In genomic region chr2:171165967-171166327, GRCh38 we compare ENCODE assay signal across 2 cellular contexts.
TF ChIP-seq lines count a peak whose summit lies in the region.

No MANE protein-coding gene starts in this region.

TF ChIP-seq in IMR-90, 13 proteins besides CTCF, POLR2A, EP300 and RAD21:
- no peak for TF ChIP-seq USF2 (IDR thresholded peaks at IDR 0.05; ENCODE audit: low read depth, low read length)
- no peak for TF ChIP-seq MAFK (IDR thresholded peaks at IDR 0.05; ENCODE audit: low read depth, low read length)
- no peak for TF ChIP-seq MAZ (IDR thresholded peaks at IDR 0.05; ENCODE audit: borderline replicate concordance, low read depth, low read length)
- TF ChIP-seq BHLHE40 (IDR thresholded peaks at IDR 0.05; ENCODE audit: low read depth, low read length): no peak
- TF ChIP-seq ELK1 (IDR thresholded peaks at IDR 0.05; ENCODE audit: borderline replicate concordance, low read depth, low read length): no peak
- no peak for TF ChIP-seq FOS (IDR thresholded peaks at IDR 0.05; ENCODE audit: low read depth, low read length)
- no peak for TF ChIP-seq NFE2L2 (IDR thresholded peaks at IDR 0.05; ENCODE audit: low read depth, low read length)
- no peak for TF ChIP-seq CHD1 (IDR thresholded peaks at IDR 0.05; ENCODE audit: low read depth, low read length)
- no peak for TF ChIP-seq SMC3 (IDR thresholded peaks at IDR 0.05; ENCODE audit: low read depth, low read length)
- TF ChIP-seq MXI1 (IDR thresholded peaks at IDR 0.05; ENCODE audit: borderline replicate concordance, low read depth, low read length): no peak
- no peak for TF ChIP-seq CEBPB (IDR thresholded peaks at IDR 0.05; ENCODE audit: low read depth, low read length)
- no peak for TF ChIP-seq RCOR1 (IDR thresholded peaks at IDR 0.05; ENCODE audit: insufficient replicate concordance, low read length)
- no peak for TF ChIP-seq RFX5 (IDR thresholded peaks at IDR 0.05; ENCODE audit: low read depth, low read length)

TF ChIP-seq in HepG2, 621 proteins besides CTCF, POLR2A, EP300 and RAD21 (continues in another document):
- TF ChIP-seq ZNF121 (CRISPR knock-in tag; IDR thresholded peaks at IDR 0.05): no peak
- no peak for TF ChIP-seq ZFP36 (IDR thresholded peaks at IDR 0.05; ENCODE audit: borderline replicate concordance, low read depth, low read length, partially characterized antibody)
- TF ChIP-seq ZNF597 (CRISPR knock-in tag; IDR thresholded peaks at IDR 0.05): no peak
- TF ChIP-seq ZBTB33 (CRISPR knock-in tag; IDR thresholded peaks at IDR 0.05): no peak
- TF ChIP-seq NFIB (CRISPR knock-in tag; IDR thresholded peaks at IDR 0.05; ENCODE audit: borderline replicate concordance): no peak
- no peak for TF ChIP-seq SOX5 (CRISPR knock-in tag; IDR thresholded peaks at IDR 0.05; ENCODE audit: borderline replicate concordance)
- no peak for TF ChIP-seq GABPA (IDR thresholded peaks at IDR 0.05; ENCODE audit: low read depth, low read length)
- no peak for TF ChIP-seq GABPA (CRISPR knock-in tag; IDR thresholded peaks at IDR 0.05; ENCODE audit: low read depth)
- TF ChIP-seq ZNF276 (CRISPR knock-in tag; IDR thresholded peaks at IDR 0.05; ENCODE audit: low read depth): no peak
- TF ChIP-seq SIX4 (CRISPR knock-in tag; IDR thresholded peaks at IDR 0.05): 0 out of 2 replicates have a peak, but pooled peaks have one; percentile 9
- TF ChIP-seq SP4 (CRISPR knock-in tag; IDR thresholded peaks at IDR 0.05): no peak
- TF ChIP-seq PPARG (CRISPR knock-in tag; conservative IDR thresholded peaks at IDR 0.05): no peak
- no peak for TF ChIP-seq DPF2 (CRISPR knock-in tag; IDR thresholded peaks at IDR 0.05; ENCODE audit: borderline replicate concordance, low read depth)
- no peak for TF ChIP-seq RNF2 (conservative IDR thresholded peaks at IDR 0.05; ENCODE audit: low read depth)
- TF ChIP-seq TBL1XR1 (IDR thresholded peaks at IDR 0.05; ENCODE audit: borderline replicate concordance, low read length, partially characterized antibody): no peak
- TF ChIP-seq MTA3 (CRISPR knock-in tag; IDR thresholded peaks at IDR 0.05): no peak
- no peak for TF ChIP-seq ZNF878 (CRISPR knock-in tag; IDR thresholded peaks at IDR 0.05)
- TF ChIP-seq ZSCAN21 (CRISPR knock-in tag; IDR thresholded peaks at IDR 0.05; ENCODE audit: borderline replicate concordance): no peak
- no peak for TF ChIP-seq U2AF2 (IDR thresholded peaks at IDR 0.05; ENCODE audit: low read depth, low read length)
- TF ChIP-seq ZFP90 (CRISPR knock-in tag; IDR thresholded peaks at IDR 0.05; ENCODE audit: borderline replicate concordance): no peak
- TF ChIP-seq ZNF17 (CRISPR knock-in tag; IDR thresholded peaks at IDR 0.05): no peak
- TF ChIP-seq MAFK (conservative IDR thresholded peaks at IDR 0.05 in 1 of 2, IDR thresholded peaks at IDR 0.05 in 1 of 2; ENCODE audit: low read length in 2 of 2): peak; percentile 22 to 65; a peak in 1 of 4 replicates
- no peak for TF ChIP-seq ZNF501 (CRISPR knock-in tag; IDR thresholded peaks at IDR 0.05)
- TF ChIP-seq ZNF552 (CRISPR knock-in tag; IDR thresholded peaks at IDR 0.05; ENCODE audit: borderline replicate concordance): no peak
- TF ChIP-seq ATF7 (IDR thresholded peaks at IDR 0.05): no peak
- TF ChIP-seq ATF7 (CRISPR knock-in tag; IDR thresholded peaks at IDR 0.05): no peak
- TF ChIP-seq ZNF326 (CRISPR knock-in tag; IDR thresholded peaks at IDR 0.05; ENCODE audit: borderline replicate concordance): peak; percentile 37; the same call in 1 of the 2 replicates
- TF ChIP-seq MYNN (CRISPR knock-in tag; IDR thresholded peaks at IDR 0.05; ENCODE audit: low read depth): no peak
- no peak for TF ChIP-seq LRRFIP1 (CRISPR knock-in tag; conservative IDR thresholded peaks at IDR 0.05)
- no peak for TF ChIP-seq NFRKB (IDR thresholded peaks at IDR 0.05)
- 0 out of 2 replicates have a peak, but pooled peaks have one; percentile 25 for TF ChIP-seq ZNF335 (CRISPR knock-in tag; IDR thresholded peaks at IDR 0.05)
- no peak for TF ChIP-seq RELA (CRISPR knock-in tag; IDR thresholded peaks at IDR 0.05)
- TF ChIP-seq FOSL1 (CRISPR knock-in tag; IDR thresholded peaks at IDR 0.05; ENCODE audit: borderline replicate concordance): no peak
- peak; percentile 22 for TF ChIP-seq IKZF4 (CRISPR knock-in tag; IDR thresholded peaks at IDR 0.05; ENCODE audit: borderline replicate concordance, low read depth, not compliant biosample characterization)
- TF ChIP-seq EHMT2 (IDR thresholded peaks at IDR 0.05; ENCODE audit: borderline replicate concordance, low read depth, low read length): 0 out of 2 replicates have a peak, but pooled peaks have one; percentile 4
- no peak for TF ChIP-seq KLF11 (CRISPR knock-in tag; IDR thresholded peaks at IDR 0.05)
- TF ChIP-seq SRSF4 (IDR thresholded peaks at IDR 0.05; ENCODE audit: low read depth, low read length, poor library complexity, severe bottlenecking): no peak
- TF ChIP-seq NRL (CRISPR knock-in tag; IDR thresholded peaks at IDR 0.05; ENCODE audit: borderline replicate concordance): no peak
- no peak for TF ChIP-seq FOSL2 (CRISPR knock-in tag; IDR thresholded peaks at IDR 0.05)
- no peak for TF ChIP-seq KAT2B (IDR thresholded peaks at IDR 0.05; ENCODE audit: borderline replicate concordance, low read depth, low read length)
- TF ChIP-seq GLI4 (CRISPR knock-in tag; IDR thresholded peaks at IDR 0.05; ENCODE audit: borderline replicate concordance): 0 out of 2 replicates have a peak, but pooled peaks have one; percentile 17
- TF ChIP-seq JUN (CRISPR knock-in tag; IDR thresholded peaks at IDR 0.05): no peak
- no peak for TF ChIP-seq ZFP62 (CRISPR knock-in tag; IDR thresholded peaks at IDR 0.05)
- no peak for TF ChIP-seq KAT7 (CRISPR knock-in tag; IDR thresholded peaks at IDR 0.05; ENCODE audit: borderline replicate concordance)
- no peak for TF ChIP-seq ZNF362 (CRISPR knock-in tag; IDR thresholded peaks at IDR 0.05; ENCODE audit: borderline replicate concordance)
- 0 out of 2 replicates have a peak, but pooled peaks have one; percentile 50 for TF ChIP-seq ZNF558 (CRISPR knock-in tag; IDR thresholded peaks at IDR 0.05; ENCODE audit: borderline replicate concordance)
- no peak for TF ChIP-seq NR2F2 (IDR thresholded peaks at IDR 0.05; ENCODE audit: borderline replicate concordance, low read depth)
- TF ChIP-seq HINFP (CRISPR knock-in tag; IDR thresholded peaks at IDR 0.05; ENCODE audit: low read depth): no peak
- TF ChIP-seq SRSF9 (IDR thresholded peaks at IDR 0.05; ENCODE audit: borderline replicate concordance, insufficient read depth, low read depth, low read length, poor library complexity, severe bottlenecking): no peak
- 0 out of 2 replicates have a peak, but pooled peaks have one; percentile 13 for TF ChIP-seq TAF1 (CRISPR knock-in tag; IDR thresholded peaks at IDR 0.05)
- no peak for TF ChIP-seq ZNF660 (CRISPR knock-in tag; IDR thresholded peaks at IDR 0.05; ENCODE audit: borderline replicate concordance, low read depth)
- 0 out of 2 replicates have a peak, but pooled peaks have one; percentile 60 for TF ChIP-seq ZNF784 (CRISPR knock-in tag; IDR thresholded peaks at IDR 0.05; ENCODE audit: borderline replicate concordance)
- no peak for TF ChIP-seq FOXO1 (CRISPR knock-in tag; IDR thresholded peaks at IDR 0.05)
- TF ChIP-seq PRPF4 (IDR thresholded peaks at IDR 0.05; ENCODE audit: low read depth, low read length, poor library complexity, severe bottlenecking): no peak
- no peak for TF ChIP-seq ATF5 (CRISPR knock-in tag; IDR thresholded peaks at IDR 0.05; ENCODE audit: low read depth)
